ENCODE assay signal across 26 cellular contexts in genomic region chr5:99063737-99064136, GRCh38.
DNase-seq lines count a peak whose midpoint lies in the region; ATAC-seq, FAIRE-seq and TF ChIP-seq lines count a peak whose summit lies in the region.
"Had no signal": no experiment of that assay in that cellular context is flagged by ENCODE, and none has a peak within 500 bp of the region (broad histone marks: within the 10 kb centered on the region; RNA-seq: fewer than 3 reads in every experiment).

No MANE protein-coding gene starts in this region.

- H2BK120ac ChIP-seq in mesendoderm (ENCODE audit: low read depth, low read length): no peak overlapping the region

- H3K4me1 ChIP-seq in astrocyte (ENCODE audit: insufficient read depth, low read length): peaks cover 22% of the 10 kb centered on the region
- no peaks in the 10 kb centered on the region for H3K4me1 ChIP-seq in mesendoderm (ENCODE audit: control insufficient read depth, low read depth, low read length)
- H3K4me1 ChIP-seq in suprapubic skin: peaks cover 16% of the 10 kb centered on the region

- no peaks in the 10 kb centered on the region for H3K27me3 Mint-ChIP-seq in astrocyte (ENCODE audit: low read depth, unreplicated experiment)

- H3K36me3 ChIP-seq in astrocyte (ENCODE audit: insufficient read depth, low read length): no peaks in the 10 kb centered on the region
- H3K36me3 ChIP-seq in mesendoderm (ENCODE audit: control insufficient read depth, insufficient read depth, low read length): no peaks in the 10 kb centered on the region
- no peaks in the 10 kb centered on the region for H3K36me3 ChIP-seq in suprapubic skin
- H3K36me3 ChIP-seq: BLaER1 treated with 17β-estradiol and CSF1 and Interleukin-3, amounts not matched to agents 10 nM and 100 nM had no signal

- no peak overlapping the region for H3K56ac ChIP-seq in mesendoderm (ENCODE audit: low read length)

- H3K27ac ChIP-seq in astrocyte (ENCODE audit: low read depth, low read length) (no peak overlapping the region), mesendoderm (ENCODE audit: low read depth, low read length) (no peak overlapping the region), suprapubic skin (no peak overlapping the region)
- H3K27ac ChIP-seq: BLaER1 treated with 17β-estradiol and CSF1 and Interleukin-3, amounts not matched to agents 10 nM and 100 nM had no signal

- H3K27me3 ChIP-seq in astrocyte (ENCODE audit: insufficient read depth, low read length) (no peaks in the 10 kb centered on the region), mesendoderm (ENCODE audit: insufficient read depth, low read length, poor library complexity) (no peaks in the 10 kb centered on the region), suprapubic skin (no peaks in the 10 kb centered on the region)
- H3K27me3 ChIP-seq: BLaER1 treated with 17β-estradiol and CSF1 and Interleukin-3, amounts not matched to agents 10 nM and 100 nM had no signal

- H3K9ac ChIP-seq in astrocyte (ENCODE audit: low read length) (no peak overlapping the region), mesendoderm (ENCODE audit: low read length) (no peak overlapping the region)
- H3K9ac ChIP-seq: BLaER1 treated with 17β-estradiol and CSF1 and Interleukin-3, amounts not matched to agents 10 nM and 100 nM had no signal

- no peak overlapping the region for H3K4me3 ChIP-seq in astrocyte (ENCODE audit: insufficient read depth, low read depth, low read length)
- no peak overlapping the region for H3K4me3 ChIP-seq in mesendoderm (ENCODE audit: low read length)
- no peak overlapping the region for H3K4me3 ChIP-seq in suprapubic skin
- H3K4me3 ChIP-seq: BLaER1 treated with 17β-estradiol and CSF1 and Interleukin-3, amounts not matched to agents 10 nM and 100 nM; GM12878 had no signal

- H3K4ac ChIP-seq in mesendoderm (ENCODE audit: low read depth, low read length): no peak overlapping the region

- H3K9me3 ChIP-seq in astrocyte (ENCODE audit: insufficient read depth, low read depth, low read length) (no peaks in the 10 kb centered on the region), suprapubic skin (no peaks in the 10 kb centered on the region)
- H3K9me3 ChIP-seq: BLaER1 treated with 17β-estradiol and CSF1 and Interleukin-3, amounts not matched to agents 10 nM and 100 nM had no signal

- H3K9me3 Mint-ChIP-seq in astrocyte (ENCODE audit: unreplicated experiment): peaks cover 4% of the 10 kb centered on the region
- H3K9me3 Mint-ChIP-seq: CD4-positive, alpha-beta T cell had no signal

- no peak overlapping the region for H2AFZ ChIP-seq in astrocyte (ENCODE audit: low read depth, low read length)

- H3K23ac ChIP-seq in mesendoderm (ENCODE audit: low read length): no peak overlapping the region

- no peak overlapping the region for H2BK15ac ChIP-seq in mesendoderm (replicated peaks; ENCODE audit: low read depth)

- H2AK5ac ChIP-seq in mesendoderm (ENCODE audit: low read length): no peak overlapping the region

- no peaks in the 10 kb centered on the region for H3K36me3 Mint-ChIP-seq in astrocyte (ENCODE audit: low read depth, unreplicated experiment)

- TF ChIP-seq CTCF in D721Med (IDR thresholded peaks at IDR 0.05; ENCODE audit: insufficient read depth, missing control alignments): no peak
- TF ChIP-seq CTCF in astrocyte (IDR thresholded peaks at IDR 0.05; ENCODE audit: insufficient read depth, low read depth, low read length): no peak
- TF ChIP-seq CTCF in suprapubic skin (IDR thresholded peaks at IDR 0.05): no peak

- DNase-seq in D721Med (ENCODE audit: insufficient read length, low spot score) (no peak), astrocyte (ENCODE audit: low read depth) (no peak), fibroblast of gingiva (ENCODE audit: low read depth) (peak; percentile 6), mesendoderm (peak; percentile 49), suprapubic skin (ENCODE audit: low spot score in 2 of 2) (no peak), NCI-H1436 (lab: John Stamatoyannopoulos, UW) (no peak)
- no peak for DNase-seq in stimulated activated CD4-positive, alpha-beta T cell treated with anti-CD3 and anti-CD28 coated beads, Interleukin-4, amount 100 ng/mL, for 1 hour
- DNase-seq: AML-193; CD4-positive, alpha-beta T cell; DMS53; GDM1; HCEC 1CT; Kasumi-1; MV-4-11; NCI-H1105 treated with DMSO at 0.1 percent for 48 hours; NCI-H2029; NCI-H446; NCI-H524 treated with DMSO at 0.1 percent for 48 hours; NCI-H82; NK-92 treated with Interleukin-12 subunit alpha and Interleukin-12 subunit beta, amount 100 ng/mL, for 24 hours; PC-3 had no signal

- no peak overlapping the region for H3K4me3 Mint-ChIP-seq in astrocyte (ENCODE audit: unreplicated experiment)
- H3K4me3 Mint-ChIP-seq: CD4-positive, alpha-beta T cell had no signal

- peaks cover 24% of the 10 kb centered on the region for H3K4me1 Mint-ChIP-seq in astrocyte (ENCODE audit: low read depth, unreplicated experiment)

- H3K79me1 ChIP-seq in mesendoderm (ENCODE audit: low read length): no peaks in the 10 kb centered on the region

- H3K18ac ChIP-seq in mesendoderm (ENCODE audit: low read length): no peak overlapping the region

- peak overlapping the region; percentile 75 for H3K27ac Mint-ChIP-seq in astrocyte (ENCODE audit: unreplicated experiment)
- H3K27ac Mint-ChIP-seq: CD4-positive, alpha-beta T cell had no signal

- no peak overlapping the region for H2BK5ac ChIP-seq in mesendoderm (ENCODE audit: low read length)

- peak; percentile 29 for FAIRE-seq in D721Med (lab: Jason Lieb, UNC)
- peak; percentile 23 for FAIRE-seq in astrocyte (lab: Jason Lieb, UNC)
- FAIRE-seq: GM12878, H1 had no signal

- no CpG with 5 or more reads among the region's 5 CpGs for WGBS in mesendoderm (ENCODE audit: extremely low coverage, insufficient coverage, low lambda C conversion rate)
- 95% methylated on average over 5 of the region's 5 CpGs for WGBS in suprapubic skin

- H4K20me1 ChIP-seq in astrocyte (ENCODE audit: insufficient read depth, low read length): no peaks in the 10 kb centered on the region
- H4K20me1 ChIP-seq: BLaER1 treated with 17β-estradiol and CSF1 and Interleukin-3, amounts not matched to agents 10 nM and 100 nM had no signal

- ATAC-seq in HG03159 (IDR thresholded peaks at IDR 0.05; ENCODE audit: unreplicated experiment): no peak
- ATAC-seq: GM12878, PC-3, SK-N-SH treated with all-trans-retinoic acid at 6 μM for 48 hours had no signal

- no peaks in the 10 kb centered on the region for H3K79me2 ChIP-seq in astrocyte (ENCODE audit: insufficient read depth, low read length)
- H3K79me2 ChIP-seq in mesendoderm (ENCODE audit: control insufficient read depth, insufficient read depth, low read length): no peaks in the 10 kb centered on the region

- H3K4me2 ChIP-seq in astrocyte (ENCODE audit: low read length) (no peak overlapping the region), mesendoderm (ENCODE audit: low read length) (no peak overlapping the region)
- H3K4me2 ChIP-seq: BLaER1 treated with 17β-estradiol and CSF1 and Interleukin-3, amounts not matched to agents 10 nM and 100 nM had no signal

- no peak for TF ChIP-seq POLR2A in suprapubic skin (IDR thresholded peaks at IDR 0.05)

- no peak for TF ChIP-seq EP300 in suprapubic skin (IDR thresholded peaks at IDR 0.05)

- no peak overlapping the region for H4K8ac ChIP-seq in mesendoderm (ENCODE audit: low read depth, low read length)

- no peak overlapping the region for H4K5ac ChIP-seq in mesendoderm (ENCODE audit: low read length)

Comparison
In these comparisons a context has a peak if more than half of its experiments do, and no peak if none do; other contexts are left out.
1. DNase-seq: peak in fibroblast of gingiva (single experiment) and mesendoderm (single experiment); none in D721Med (single experiment), astrocyte (single experiment), suprapubic skin (0 of 2), stimulated activated CD4-positive, alpha-beta T cell treated with anti-CD3 and anti-CD28 coated beads, Interleukin-4, amount 100 ng/mL, for 1 hour (single experiment) and NCI-H1436 (single experiment).